ENCODE assay signal across 9 cellular contexts in the genomic region with DNA sequence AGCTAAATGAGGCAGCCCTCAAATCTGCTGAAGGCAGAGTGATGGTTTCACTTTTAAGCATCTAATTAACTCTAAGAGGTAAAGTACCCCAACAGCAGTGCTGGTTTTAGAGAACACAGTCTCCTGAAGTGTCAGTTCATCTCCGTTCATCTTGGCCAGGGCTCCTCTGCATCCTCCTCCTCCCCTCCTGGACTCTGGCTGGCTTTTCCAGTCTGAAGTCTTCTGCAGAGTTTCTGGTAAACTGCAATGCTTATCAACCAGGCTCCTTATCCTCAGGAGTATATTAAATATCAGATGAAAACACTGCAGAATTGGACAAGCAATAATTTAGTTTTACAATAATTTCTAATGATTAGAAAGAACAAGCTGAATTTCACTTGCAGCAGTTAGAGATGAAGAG.
"Had no signal": no experiment of that assay in that cellular context is flagged by ENCODE, and none has a peak within 500 bp of the region (broad histone marks: within the 10 kb centered on the region; RNA-seq: fewer than 3 reads in every experiment).

No MANE protein-coding gene starts in this region.

- H2AFZ ChIP-seq: GM23248 had no signal

- H3K4me3 ChIP-seq: GM23248, HAP-1 had no signal

- H3K36me3 ChIP-seq: HAP-1 had no signal

- H3K4me3 Mint-ChIP-seq: HFFc6, IgD-negative memory B cell had no signal

- H3K9ac ChIP-seq: GM23248 had no signal

- ATAC-seq: HCT116, HepG2 had no signal

- H3K9me3 Mint-ChIP-seq: HFFc6, IgD-negative memory B cell had no signal

- H3K27me3 Mint-ChIP-seq: IgD-negative memory B cell had no signal

- H3K4me1 ChIP-seq: HAP-1 had no signal

- H3K4me1 Mint-ChIP-seq: IgD-negative memory B cell had no signal

- DNase-seq: GM23248, GOT3, H7, HFFc6 had no signal

- H3K36me3 Mint-ChIP-seq: IgD-negative memory B cell had no signal

- H3K27ac ChIP-seq: GM23248, HL-60 had no signal

- H3K27ac Mint-ChIP-seq: HFFc6, IgD-negative memory B cell had no signal

- H3K9me3 ChIP-seq: HAP-1 had no signal
